In the genomic region with DNA sequence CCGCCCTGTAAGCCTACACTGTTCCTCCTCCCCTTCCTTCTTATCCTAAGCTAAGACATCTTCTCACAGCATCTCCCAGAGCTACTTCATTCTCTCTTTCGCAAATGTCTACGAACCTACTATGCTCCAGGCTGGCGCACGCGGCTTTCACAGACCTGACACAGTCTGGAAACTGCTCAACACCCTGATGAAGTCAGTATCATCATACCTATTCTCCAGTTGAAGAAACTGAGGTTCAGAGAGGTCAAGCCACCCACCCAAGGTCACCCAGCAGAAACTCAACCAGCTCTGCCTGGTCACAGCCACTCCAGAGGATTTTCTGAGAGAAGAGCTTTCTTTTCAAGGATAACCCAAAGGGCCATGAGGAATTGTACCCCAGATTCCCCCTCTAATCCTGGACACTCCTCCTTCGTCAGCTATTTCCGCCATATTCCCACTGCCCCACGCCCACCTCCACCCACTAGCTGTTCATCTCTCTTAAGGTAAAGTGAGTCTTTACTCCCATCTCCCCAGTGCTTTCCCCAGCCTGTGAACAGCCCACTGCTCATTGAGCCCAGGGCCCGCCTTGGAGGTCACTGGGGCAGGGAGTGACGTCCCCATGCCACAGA, we compare ENCODE assay signal across 31 cellular contexts. TPM values are rescaled to one million over a fixed set of nuclear protein-coding genes. Genes with fewer than 3 reads are reported as not detected.
DNase-seq lines count a peak whose midpoint lies in the region; ATAC-seq and TF ChIP-seq lines count a peak whose summit lies in the region.
"Had no signal": no experiment of that assay in that cellular context is flagged by ENCODE, and none has a peak within 500 bp of the region (broad histone marks: within the 10 kb centered on the region; RNA-seq: fewer than 3 reads in every experiment).

No MANE protein-coding gene starts in this region.

- H3K27ac ChIP-seq in heart right ventricle = peak overlapping the region in 8 of 10 donors; percentile 55 to 99 (median 92)
- H3K27ac ChIP-seq: ascending aorta, cardiac muscle cell, esophagus muscularis mucosa, foreskin keratinocyte, GM23248, upper lobe of left lung had no signal

- H3K27me3 Mint-ChIP-seq in WTC11 (ENCODE audit: low read depth) (peaks cover 61% of the 10 kb centered on the region), mesothelial cell of epicardium (ENCODE audit: low read depth) (peaks cover 53% of the 10 kb centered on the region), type B pancreatic cell (peaks cover 63% of the 10 kb centered on the region)

- no peaks in the 10 kb centered on the region for H3K9me3 ChIP-seq in heart right ventricle
- H3K9me3 ChIP-seq: ascending aorta, esophagus muscularis mucosa, upper lobe of left lung had no signal

- H3K27ac Mint-ChIP-seq in WTC11 (no peak overlapping the region), mesothelial cell of epicardium (no peak overlapping the region), type B pancreatic cell (peak overlapping the region; percentile 65)
- H3K27ac Mint-ChIP-seq: activated naive CD8-positive, alpha-beta T cell treated with anti-CD3 and anti-CD28 coated beads for 36 hours; activated T-helper 2 cell treated with anti-CD3 and anti-CD28 coated beads, Interferon-gamma antibody, Interleukin-2, Interleukin-4, amounts not matched to agents 10 μg/mL and 5 μg/mL and 100 μg/mL, durations not matched to agents 14 hours and 24 hours and 36 hours; CD4-positive, CD25-positive, alpha-beta regulatory T cell; IgD-negative memory B cell; stimulated activated effector memory CD8-positive, alpha-beta T cell treated with anti-CD3 and anti-CD28 coated beads, Interleukin-12 subunit alpha, Interleukin-12 subunit beta, amount 100 ng/mL, for 72 hours had no signal

- WGBS in heart right ventricle, 2 donors = 76 to 80% methylated on average over 11 of the region's 11 CpGs

- H3K4me1 Mint-ChIP-seq in WTC11 = peaks cover 29% of the 10 kb centered on the region
- peaks cover 32% of the 10 kb centered on the region for H3K4me1 Mint-ChIP-seq in mesothelial cell of epicardium
- H3K4me1 Mint-ChIP-seq in type B pancreatic cell (ENCODE audit: unreplicated experiment) = peaks cover 18% of the 10 kb centered on the region

- POLR2A ChIA-PET in WTC11 (lab: Charles Lee) = interaction anchor here (0.5 to 1.2 kb wide), 2 partner anchors 10 to 101 kb away, joined by 4 read pairs; no protein-coding TSS in a partner anchor

- H3K4me3 Mint-ChIP-seq in WTC11 (peak overlapping the region; percentile 42; the same call in 1 of the 2 replicates), mesothelial cell of epicardium (peak overlapping the region; percentile 71), type B pancreatic cell (peak overlapping the region; percentile 83)

- H3K36me3 ChIP-seq in heart right ventricle = no peaks in the 10 kb centered on the region
- H3K36me3 ChIP-seq: ascending aorta, cardiac muscle cell, esophagus muscularis mucosa, upper lobe of left lung had no signal

- intact Hi-C loops in heart right ventricle (cut with DNase I) (loop anchor here in 1 of 10 donors (5.0 kb wide), 1 partner anchor 41 kb away; no protein-coding TSS in a partner anchor), Right ventricle myocardium inferior (cut with DNase I) (no loop called here)

- H3K27me3 ChIP-seq in heart right ventricle = peaks cover 6 to 86% (median 59%) of the 10 kb centered on the region in 7 donors
- H3K27me3 ChIP-seq: cardiac muscle cell had no signal

- TF ChIP-seq CTCF in heart right ventricle (IDR thresholded peaks at IDR 0.05) (no peak), WTC11 (IDR thresholded peaks at IDR 0.05) (no peak), mesothelial cell of epicardium (IDR thresholded peaks at IDR 0.05; ENCODE audit: unreplicated experiment) (no peak), type B pancreatic cell (conservative IDR thresholded peaks at IDR 0.05) (no peak)

- CTCF ChIA-PET in WTC11 (lab: Charles Lee) = interaction anchor here (1.2 to 1.6 kb wide), 2 partner anchors 17 to 40 kb away, joined by 5 to 7 read pairs; no protein-coding TSS in a partner anchor

- H3K36me3 Mint-ChIP-seq in WTC11 (no peaks in the 10 kb centered on the region), mesothelial cell of epicardium (no peaks in the 10 kb centered on the region), type B pancreatic cell (no peaks in the 10 kb centered on the region)
- H3K36me3 Mint-ChIP-seq: activated naive CD8-positive, alpha-beta T cell treated with anti-CD3 and anti-CD28 coated beads for 36 hours; stimulated activated effector memory CD8-positive, alpha-beta T cell treated with anti-CD3 and anti-CD28 coated beads, Interleukin-12 subunit alpha, Interleukin-12 subunit beta, amount 100 ng/mL, for 72 hours had no signal

- H3K4me3 ChIP-seq in heart right ventricle = peak overlapping the region in 5 of 10 donors; percentile 21 to 63 (median 57)
- H3K4me3 ChIP-seq: ascending aorta, esophagus muscularis mucosa, GM23248, upper lobe of left lung had no signal

- ATAC-seq in heart right ventricle = no peak
- no peak for ATAC-seq in Right ventricle myocardium inferior
- no peak for ATAC-seq in WTC11
- ATAC-seq in HG02970 (IDR thresholded peaks at IDR 0.05; ENCODE audit: low FRiP score, unreplicated experiment) = no peak
- ATAC-seq: foreskin keratinocyte; Panc1; stimulated activated effector memory CD8-positive, alpha-beta T cell treated with anti-CD3 and anti-CD28 coated beads, Interleukin-12 subunit alpha, Interleukin-12 subunit beta, amount 100 ng/mL, for 72 hours had no signal

- H3K9me3 Mint-ChIP-seq in WTC11 (no peaks in the 10 kb centered on the region), mesothelial cell of epicardium (no peaks in the 10 kb centered on the region), type B pancreatic cell (no peaks in the 10 kb centered on the region)
- H3K9me3 Mint-ChIP-seq: activated naive CD8-positive, alpha-beta T cell treated with anti-CD3 and anti-CD28 coated beads for 36 hours; activated T-helper 2 cell treated with anti-CD3 and anti-CD28 coated beads, Interferon-gamma antibody, Interleukin-2, Interleukin-4, amounts not matched to agents 10 μg/mL and 5 μg/mL and 100 μg/mL, durations not matched to agents 14 hours and 24 hours and 36 hours; stimulated activated effector memory CD8-positive, alpha-beta T cell treated with anti-CD3 and anti-CD28 coated beads, Interleukin-12 subunit alpha, Interleukin-12 subunit beta, amount 100 ng/mL, for 72 hours had no signal

- H3K4me1 ChIP-seq in heart right ventricle = peaks cover 6 to 73% (median 24%) of the 10 kb centered on the region in 9 donors

- DNase-seq in heart right ventricle = no peak
- no peak for DNase-seq in Right ventricle myocardium inferior (ENCODE audit: missing footprints)
- no peak for DNase-seq in WTC11 (ENCODE audit: low spot score)
- DNase-seq in mesothelial cell of epicardium (ENCODE audit: low spot score in 2 of 2, unreplicated experiment in 2 of 2) = no peak
- DNase-seq in type B pancreatic cell (ENCODE audit: extremely low spot score, unreplicated experiment) = no peak
- no peak for DNase-seq in activated effector memory CD4-positive, alpha-beta T cell treated with anti-CD3 and anti-CD28 coated beads, Interleukin-2, amount 50 U/mL, for 16 hours
- no peak for DNase-seq in activated CD4-positive, alpha-beta T cell treated with anti-CD3 and anti-CD28 coated beads, Interleukin-2, amount 50 U/mL, for 1 hour
- DNase-seq: activated CD4-positive, alpha-beta T cell treated with anti-CD3 and anti-CD28 coated beads for 4 hours; activated naive CD8-positive, alpha-beta T cell treated with anti-CD3 and anti-CD28 coated beads for 36 hours; activated T-cell treated with anti-CD3 and anti-CD28 coated beads for 4 hours; CD4-positive, CD25-positive, alpha-beta regulatory T cell; cortex of kidney; foreskin keratinocyte; mammary epithelial cell; NCI-H146; NCI-H748 treated with DMSO at 0.1 percent for 48 hours; stimulated activated CD4-positive, alpha-beta T cell treated with anti-CD3 and anti-CD28 coated beads, Interleukin-15, amount 100 ng/mL, for 24 hours; SW 1271; T-helper 9 cell had no signal

TF ChIP-seq in WTC11, 78 proteins besides CTCF, POLR2A, EP300 and RAD21 (continues in another document):
- TF ChIP-seq, protein P1, sequence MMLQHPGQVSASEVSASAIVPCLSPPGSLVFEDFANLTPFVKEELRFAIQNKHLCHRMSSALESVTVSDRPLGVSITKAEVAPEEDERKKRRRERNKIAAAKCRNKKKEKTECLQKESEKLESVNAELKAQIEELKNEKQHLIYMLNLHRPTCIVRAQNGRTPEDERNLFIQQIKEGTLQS (CRISPR knock-in tag; conservative IDR thresholded peaks at IDR 0.05) = no peak
- TF ChIP-seq OVOL2 (CRISPR knock-in tag; IDR thresholded peaks at IDR 0.05; ENCODE audit: borderline replicate concordance) (no peak), RORB (CRISPR knock-in tag; IDR thresholded peaks at IDR 0.05) (no peak), IRF2 (CRISPR knock-in tag; IDR thresholded peaks at IDR 0.05; ENCODE audit: borderline replicate concordance, low read depth) (no peak), GABPB1 (CRISPR knock-in tag; IDR thresholded peaks at IDR 0.05) (no peak)

RNA-seq across cellular contexts. Expression of a gene that starts 1.8 kb away (rescaled TPM):
- total RNA-seq in heart right ventricle (10 to 100 TPM in 9 of 10 donors, 1 to 10 TPM in 1; 4.9 to 93.3 (median 43.9) TPM), Right ventricle myocardium inferior (16.0 TPM), WTC11 (2021) (3.1 to 3.3 TPM (median 3.2 TPM) in 3 replicates), mesothelial cell of epicardium (2.5 to 2.8 TPM (median 2.6 TPM) in 3 replicates), type B pancreatic cell (ENCODE audit: low replicate concordance) (1.3 and 2.0 TPM in 2 replicates)
- 10 to 100 TPM in 1 of 2 donors, 1 to 10 TPM in 1; 7.6 to 19.5 TPM for polyA plus RNA-seq in heart right ventricle
- total RNA-seq: activated naive CD8-positive, alpha-beta T cell treated with anti-CD3 and anti-CD28 coated beads for 36 hours; activated T-helper 2 cell treated with anti-CD3 and anti-CD28 coated beads, Interferon-gamma antibody, Interleukin-2, Interleukin-4, amounts not matched to agents 10 μg/mL and 5 μg/mL and 100 μg/mL, durations not matched to agents 14 hours and 24 hours and 36 hours; ascending aorta; CD4-positive, CD25-positive, alpha-beta regulatory T cell; esophagus muscularis mucosa; foreskin keratinocyte; GM23248; mammary epithelial cell; pulmonary artery endothelial cell; subcutaneous adipose tissue; upper lobe of left lung had no signal
- polyA plus RNA-seq: CD4-positive, CD25-positive, alpha-beta regulatory T cell; GM23248; IgD-negative memory B cell had no signal

RNA-seq across cellular contexts. Expression of a gene that starts 14.7 kb away (rescaled TPM):
- total RNA-seq in heart right ventricle (10 to 100 TPM in 3 of 10 donors, 1 to 10 TPM in 7; 3.4 to 12.9 (median 7.9) TPM), Right ventricle myocardium inferior (4.4 TPM), WTC11 (2021) (5.7 to 10.3 TPM (median 7.7 TPM) in 3 replicates), mesothelial cell of epicardium (14.5 to 15.6 TPM (median 14.6 TPM) in 3 replicates), type B pancreatic cell (ENCODE audit: low replicate concordance) (10.6 and 24.2 TPM in 2 replicates)
- polyA plus RNA-seq in heart right ventricle = 10 to 100 TPM in 1 of 2 donors, 1 to 10 TPM in 1; 9.4 to 11.5 TPM
- total RNA-seq: CD4-positive, CD25-positive, alpha-beta regulatory T cell had no signal

RNA-seq across cellular contexts. Expression of a gene that starts 52.9 kb away (rescaled TPM):
- 100 to 1,000 TPM; 156 to 236 (median 169) TPM for total RNA-seq in heart right ventricle
- 100 to 1,000 TPM in 1 of 2 donors, 10 to 100 TPM in 1; 76.2 to 241 TPM for polyA plus RNA-seq in heart right ventricle
- 195 TPM for total RNA-seq in Right ventricle myocardium inferior
- total RNA-seq in WTC11 (2021) = 399 to 507 TPM (median 489 TPM) in 3 replicates
- 694 to 717 TPM (median 708 TPM) in 3 replicates for total RNA-seq in mesothelial cell of epicardium
- total RNA-seq in type B pancreatic cell (ENCODE audit: low replicate concordance) = 377 and 531 TPM in 2 replicates
